Comparison of ENCODE assay signal across 23 cellular contexts in genomic region chrX:80806557-80806956, GRCh38. TPM values are rescaled to one million over a fixed set of nuclear protein-coding genes. Genes with fewer than 3 reads are reported as not detected.
DNase-seq lines count a peak whose midpoint lies in the region; ATAC-seq and TF ChIP-seq lines count a peak whose summit lies in the region.
"Had no signal": no experiment of that assay in that cellular context is flagged by ENCODE, and none has a peak within 500 bp of the region (broad histone marks: within the 10 kb centered on the region; RNA-seq: fewer than 3 reads in every experiment).

No MANE protein-coding gene starts in this region.

- peak overlapping the region in 8 of 11 experiments; percentile 1 to 84 (median 76); a peak in 13 of 22 replicates for H3K4me2 ChIP-seq in BLaER1 treated with 17β-estradiol and CSF1 and Interleukin-3, amounts not matched to agents 10 nM and 100 nM
- H3K4me2 ChIP-seq in DND-41 (ENCODE audit: insufficient read depth, low read length), result peak overlapping the region; percentile 71; the same call in 1 of the 2 replicates

- peaks cover 60% of the 10 kb centered on the region for H3K79me2 ChIP-seq in DND-41 (ENCODE audit: insufficient read depth, low read length)

- ATAC-seq in DND-41 (ENCODE audit: insufficient read depth, low read depth) (no peak), T-helper 17 cell (no peak), GM21367 (IDR thresholded peaks at IDR 0.05; ENCODE audit: unreplicated experiment) (no peak)
- ATAC-seq in naive thymus-derived CD4-positive, alpha-beta T cell, result no peak

- H2AFZ ChIP-seq in DND-41 (ENCODE audit: low read depth, low read length), result no peak overlapping the region

- intact Hi-C loops in activated T-helper 1 cell treated with anti-CD3 and anti-CD28 coated beads, Interleukin-12 subunit alpha, Interleukin-12 subunit beta, Interleukin-2, Interleukin-4 antibody, amounts not matched to agents 30 ng/mL and 10 ng/mL and 1 ng/mL, durations not matched to agents 14 hours and 24 hours and 36 hours (cut with micrococcal nuclease), result loop anchor here (10.0 kb wide), 1 partner anchor 122 kb away; no protein-coding TSS in a partner anchor
- intact Hi-C loops in naive thymus-derived CD4-positive, alpha-beta T cell (cut with micrococcal nuclease), result loop anchor here in 1 of 2 donors (5.0 to 10.0 kb wide), 2 partner anchors 74 to 1552 kb away; no protein-coding TSS in a partner anchor

- H3K9ac ChIP-seq in BLaER1 treated with 17β-estradiol and CSF1 and Interleukin-3, amounts not matched to agents 10 nM and 100 nM, result peak overlapping the region in 1 of 11 experiments; percentile 75; a peak in 1 of 22 replicates
- H3K9ac ChIP-seq in DND-41 (ENCODE audit: low read depth, low read length), result no peak overlapping the region

- H3K27ac Mint-ChIP-seq in activated T-helper 1 cell treated with anti-CD3 and anti-CD28 coated beads, Interleukin-12 subunit alpha, Interleukin-12 subunit beta, Interleukin-2, Interleukin-4 antibody, amounts not matched to agents 30 ng/mL and 10 ng/mL and 1 ng/mL, durations not matched to agents 14 hours and 24 hours and 36 hours, result no peak overlapping the region
- H3K27ac Mint-ChIP-seq in naive thymus-derived CD4-positive, alpha-beta T cell, result peak overlapping the region in 1 of 9 donors; percentile 93
- no peak overlapping the region for H3K27ac Mint-ChIP-seq in T-helper 17 cell
- H3K27ac Mint-ChIP-seq: stimulated activated naive CD8-positive, alpha-beta T cell treated with anti-CD3 and anti-CD28 coated beads, Interleukin-15, Interleukin-2, amounts not matched to agents 100 ng/mL and 50 ng/mL, for 24 hours had no signal

- H3K4me1 ChIP-seq in BLaER1 treated with 17β-estradiol and CSF1 and Interleukin-3, amounts not matched to agents 10 nM and 100 nM, result peaks cover 2 to 24% (median 10%) of the 10 kb centered on the region in 10 experiments; a peak in 16 of 20 replicates
- H3K4me1 ChIP-seq in DND-41 (ENCODE audit: insufficient read depth, low read length), result peaks cover 25% of the 10 kb centered on the region
- peaks cover 0 to 10% of the 10 kb centered on the region in 2 donors for H3K4me1 ChIP-seq in naive thymus-derived CD4-positive, alpha-beta T cell (ENCODE audit: control insufficient read depth in 2 of 2, insufficient read depth in 2 of 2, low read length in 2 of 2)

- peak overlapping the region; percentile 51 for H3K4me3 Mint-ChIP-seq in activated T-helper 1 cell treated with anti-CD3 and anti-CD28 coated beads, Interleukin-12 subunit alpha, Interleukin-12 subunit beta, Interleukin-2, Interleukin-4 antibody, amounts not matched to agents 30 ng/mL and 10 ng/mL and 1 ng/mL, durations not matched to agents 14 hours and 24 hours and 36 hours
- peak overlapping the region in 8 of 10 donors; percentile 5 to 94 (median 70) for H3K4me3 Mint-ChIP-seq in naive thymus-derived CD4-positive, alpha-beta T cell
- no peak overlapping the region for H3K4me3 Mint-ChIP-seq in T-helper 17 cell
- H3K4me3 Mint-ChIP-seq: memory B cell had no signal

- H3K36me3 ChIP-seq in BLaER1 treated with 17β-estradiol and CSF1 and Interleukin-3, amounts not matched to agents 10 nM and 100 nM, result peaks cover 0 to 11% (median 0%) of the 10 kb centered on the region in 11 experiments; a peak in 3 of 22 replicates
- no peaks in the 10 kb centered on the region for H3K36me3 ChIP-seq in DND-41 (ENCODE audit: insufficient read depth, low read length)
- no peaks in the 10 kb centered on the region for H3K36me3 ChIP-seq in naive thymus-derived CD4-positive, alpha-beta T cell (ENCODE audit: control insufficient read depth in 2 of 3, insufficient read depth in 3 of 3, low read length in 3 of 3)
- H3K36me3 ChIP-seq: tibial nerve had no signal

- peak overlapping the region in 1 of 10 experiments; percentile 71; a peak in 2 of 20 replicates for H3K4me3 ChIP-seq in BLaER1 treated with 17β-estradiol and CSF1 and Interleukin-3, amounts not matched to agents 10 nM and 100 nM
- H3K4me3 ChIP-seq in DND-41 (ENCODE audit: low read depth in 1 of 2, low read length in 2 of 2), result no peak overlapping the region
- no peak overlapping the region for H3K4me3 ChIP-seq in naive thymus-derived CD4-positive, alpha-beta T cell (ENCODE audit: low read length)

- no peak for DNase-seq in DND-41
- DNase-seq in activated T-helper 1 cell treated with anti-CD3 and anti-CD28 coated beads, Interleukin-12 subunit alpha, Interleukin-12 subunit beta, Interleukin-2, Interleukin-4 antibody, amounts not matched to agents 30 ng/mL and 10 ng/mL and 1 ng/mL, durations not matched to agents 14 hours and 24 hours and 36 hours (ENCODE audit: low spot score), result no peak
- DNase-seq in naive thymus-derived CD4-positive, alpha-beta T cell, result no peak
- no peak for DNase-seq in T-helper 17 cell
- no peak for DNase-seq in activated naive CD4-positive, alpha-beta T cell treated with Interleukin-2 at 50 U/mL for 16 hours
- DNase-seq: activated CD4-positive, alpha-beta T cell treated with anti-CD3 and anti-CD28 coated beads for 1 hour; activated effector memory CD4-positive, alpha-beta T cell treated with anti-CD3 and anti-CD28 coated beads, Interleukin-2, amount 50 U/mL, for 16 hours; Calu3; caudate nucleus; dorsolateral prefrontal cortex; Kasumi-1; kidney glomerular epithelial cell; NCI-H1105; NCI-H2081; NCI-H446 treated with DMSO at 0.1 percent for 48 hours; RPMI8226; stimulated activated CD4-positive, alpha-beta T cell treated with anti-CD3 and anti-CD28 coated beads, Interleukin-4, amount 100 ng/mL, for 1 hour had no signal

- H3K36me3 Mint-ChIP-seq in activated T-helper 1 cell treated with anti-CD3 and anti-CD28 coated beads, Interleukin-12 subunit alpha, Interleukin-12 subunit beta, Interleukin-2, Interleukin-4 antibody, amounts not matched to agents 30 ng/mL and 10 ng/mL and 1 ng/mL, durations not matched to agents 14 hours and 24 hours and 36 hours (ENCODE audit: low read depth), result no peaks in the 10 kb centered on the region
- peaks cover 0 to 4% (median 0%) of the 10 kb centered on the region in 5 donors for H3K36me3 Mint-ChIP-seq in naive thymus-derived CD4-positive, alpha-beta T cell
- H3K36me3 Mint-ChIP-seq in T-helper 17 cell (ENCODE audit: low read depth), result no peaks in the 10 kb centered on the region

- H3K27me3 Mint-ChIP-seq in activated T-helper 1 cell treated with anti-CD3 and anti-CD28 coated beads, Interleukin-12 subunit alpha, Interleukin-12 subunit beta, Interleukin-2, Interleukin-4 antibody, amounts not matched to agents 30 ng/mL and 10 ng/mL and 1 ng/mL, durations not matched to agents 14 hours and 24 hours and 36 hours (ENCODE audit: insufficient read depth), result peaks cover 3% of the 10 kb centered on the region
- peaks cover 0 to 4% (median 0%) of the 10 kb centered on the region in 5 donors for H3K27me3 Mint-ChIP-seq in naive thymus-derived CD4-positive, alpha-beta T cell
- no peaks in the 10 kb centered on the region for H3K27me3 Mint-ChIP-seq in T-helper 17 cell
- H3K27me3 Mint-ChIP-seq: memory B cell; stimulated activated naive CD8-positive, alpha-beta T cell treated with anti-CD3 and anti-CD28 coated beads, Interleukin-15, Interleukin-2, amounts not matched to agents 100 ng/mL and 50 ng/mL, for 24 hours had no signal

- no peaks in the 10 kb centered on the region for H3K9me3 Mint-ChIP-seq in activated T-helper 1 cell treated with anti-CD3 and anti-CD28 coated beads, Interleukin-12 subunit alpha, Interleukin-12 subunit beta, Interleukin-2, Interleukin-4 antibody, amounts not matched to agents 30 ng/mL and 10 ng/mL and 1 ng/mL, durations not matched to agents 14 hours and 24 hours and 36 hours
- peaks cover 0 to 6% (median 0%) of the 10 kb centered on the region in 11 donors for H3K9me3 Mint-ChIP-seq in naive thymus-derived CD4-positive, alpha-beta T cell
- H3K9me3 Mint-ChIP-seq: memory B cell; stimulated activated naive CD8-positive, alpha-beta T cell treated with anti-CD3 and anti-CD28 coated beads, Interleukin-15, Interleukin-2, amounts not matched to agents 100 ng/mL and 50 ng/mL, for 24 hours had no signal

- POLR2A ChIA-PET in naive thymus-derived CD4-positive, alpha-beta T cell (lab: Charles Lee), result no interaction called here

- H4K20me1 ChIP-seq in BLaER1 treated with 17β-estradiol and CSF1 and Interleukin-3, amounts not matched to agents 10 nM and 100 nM, result peaks cover 0 to 16% (median 0%) of the 10 kb centered on the region in 11 experiments; a peak in 6 of 22 replicates
- no peaks in the 10 kb centered on the region for H4K20me1 ChIP-seq in DND-41 (ENCODE audit: insufficient read depth, low read length)

- H3K27me3 ChIP-seq in BLaER1 treated with 17β-estradiol and CSF1 and Interleukin-3, amounts not matched to agents 10 nM and 100 nM, result peaks cover 2 to 63% (median 36%) of the 10 kb centered on the region in 11 experiments; a peak in 17 of 22 replicates
- H3K27me3 ChIP-seq in DND-41 (ENCODE audit: insufficient read depth, low read length, poor library complexity), result no peaks in the 10 kb centered on the region
- no peaks in the 10 kb centered on the region for H3K27me3 ChIP-seq in naive thymus-derived CD4-positive, alpha-beta T cell (ENCODE audit: control insufficient read depth in 2 of 2, insufficient read depth in 2 of 2, low read length in 2 of 2)
- H3K27me3 ChIP-seq: tibial nerve had no signal

- H3K27ac ChIP-seq in BLaER1 treated with 17β-estradiol and CSF1 and Interleukin-3, amounts not matched to agents 10 nM and 100 nM, result no peak overlapping the region
- no peak overlapping the region for H3K27ac ChIP-seq in DND-41 (ENCODE audit: low read length)
- H3K27ac ChIP-seq in naive thymus-derived CD4-positive, alpha-beta T cell (ENCODE audit: low read depth, low read length), result no peak overlapping the region
- H3K27ac ChIP-seq: epithelial cell of prostate, tibial nerve had no signal

- no peaks in the 10 kb centered on the region for H3K9me3 ChIP-seq in BLaER1 treated with 17β-estradiol and CSF1 and Interleukin-3, amounts not matched to agents 10 nM and 100 nM (replicated peaks in 1 of 11)
- no peaks in the 10 kb centered on the region for H3K9me3 ChIP-seq in DND-41 (ENCODE audit: insufficient read depth, low read length, severe bottlenecking)
- H3K9me3 ChIP-seq in naive thymus-derived CD4-positive, alpha-beta T cell (ENCODE audit: control insufficient read depth in 2 of 3, low read length in 3 of 3), result no peaks in the 10 kb centered on the region
- no peaks in the 10 kb centered on the region for H3K9me3 ChIP-seq in T-helper 17 cell (ENCODE audit: control insufficient read depth, low read length, poor library complexity, severe bottlenecking)
- H3K9me3 ChIP-seq: tibial nerve had no signal

- no peak for TF ChIP-seq CTCF in DND-41 (IDR thresholded peaks at IDR 0.05; ENCODE audit: borderline replicate concordance, extremely low read depth, low read length, poor library complexity, severe bottlenecking)

- CTCF ChIA-PET in naive thymus-derived CD4-positive, alpha-beta T cell (lab: Charles Lee), result no interaction called here

- H3K4me1 Mint-ChIP-seq in activated T-helper 1 cell treated with anti-CD3 and anti-CD28 coated beads, Interleukin-12 subunit alpha, Interleukin-12 subunit beta, Interleukin-2, Interleukin-4 antibody, amounts not matched to agents 30 ng/mL and 10 ng/mL and 1 ng/mL, durations not matched to agents 14 hours and 24 hours and 36 hours (ENCODE audit: low read depth), result peaks cover 12% of the 10 kb centered on the region
- peaks cover 5 to 47% (median 25%) of the 10 kb centered on the region in 7 donors for H3K4me1 Mint-ChIP-seq in naive thymus-derived CD4-positive, alpha-beta T cell
- H3K4me1 Mint-ChIP-seq in T-helper 17 cell, result peaks cover 9% of the 10 kb centered on the region

RNA-seq across cellular contexts. Expression of gene BRWD3, which starts 3.1 kb away (rescaled TPM):
- 20.6 and 21.2 TPM in 2 replicates for total RNA-seq in activated T-helper 1 cell treated with anti-CD3 and anti-CD28 coated beads, Interleukin-12 subunit alpha, Interleukin-12 subunit beta, Interleukin-2, Interleukin-4 antibody, amounts not matched to agents 30 ng/mL and 10 ng/mL and 1 ng/mL, durations not matched to agents 14 hours and 24 hours and 36 hours
- total RNA-seq in naive thymus-derived CD4-positive, alpha-beta T cell, result 10 to 100 TPM; 31.9 to 42.0 (median 38.5) TPM
- 1 to 10 TPM; 2.0 to 2.7 TPM for polyA plus RNA-seq in naive thymus-derived CD4-positive, alpha-beta T cell
- 10 to 100 TPM; 39.3 to 42.2 TPM for total RNA-seq in T-helper 17 cell
